8 cellular contexts compared by ENCODE assay signal in the genomic region with DNA sequence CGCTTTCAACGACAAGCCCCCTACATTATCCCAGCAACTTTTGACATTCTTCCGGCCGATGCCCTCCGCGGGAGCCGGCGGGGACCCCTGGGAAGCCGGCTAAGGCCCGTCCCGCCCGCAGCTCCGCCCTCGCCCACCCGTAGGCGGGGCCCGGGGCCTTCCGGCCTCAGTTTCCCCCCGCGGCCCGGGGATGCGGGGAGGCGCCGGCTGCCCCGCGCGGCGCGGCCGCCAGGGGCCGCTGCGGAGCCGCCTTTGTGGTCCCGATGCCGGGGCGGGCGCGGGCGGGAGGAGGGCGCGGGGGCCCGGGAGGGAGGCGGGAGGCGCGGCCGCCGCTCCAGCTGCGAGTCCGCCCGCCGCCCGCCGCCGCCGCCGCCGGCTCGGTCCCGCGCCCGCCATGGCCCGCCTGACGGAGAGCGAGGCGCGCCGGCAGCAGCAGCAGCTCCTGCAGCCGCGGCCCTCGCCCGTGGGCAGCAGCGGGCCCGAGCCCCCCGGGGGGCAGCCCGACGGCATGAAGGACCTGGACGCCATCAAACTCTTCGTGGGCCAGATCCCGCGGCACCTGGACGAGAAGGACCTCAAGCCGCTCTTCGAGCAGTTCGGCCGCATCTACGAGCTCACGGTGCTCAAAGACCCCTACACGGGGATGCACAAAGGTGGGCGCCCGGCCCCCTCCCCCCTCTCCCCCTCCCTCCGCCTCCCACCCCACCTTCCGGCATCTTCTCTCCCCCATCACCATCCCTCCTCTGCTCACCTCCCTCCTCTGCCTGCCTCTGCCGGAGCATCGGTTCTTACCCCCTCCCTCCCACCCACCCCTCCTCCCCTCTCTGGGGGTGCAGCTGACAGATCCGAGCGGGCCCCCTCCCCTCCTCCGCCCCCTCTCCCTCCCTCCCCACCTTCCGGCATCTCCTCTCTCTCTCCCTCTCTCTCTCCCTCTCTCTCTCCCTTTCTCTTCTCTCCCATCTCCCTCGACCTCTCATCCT. TPM values are rescaled to one million over a fixed set of nuclear protein-coding genes. Genes with fewer than 3 reads are reported as not detected.
DNase-seq lines count a peak whose midpoint lies in the region; ATAC-seq lines count a peak whose summit lies in the region.

Gene CELF5 (plus strand): TSS at position 316 of the 980 bp plus-strand sequence. CDS start 79 bp downstream, at position 395.

- H3K27ac Mint-ChIP-seq in stimulated activated naive B cell treated with anti-CD40 and anti-IgM and Interleukin-4, amounts not matched to agents 10 μg/mL and 1 μg/mL and 100 μg/mL, for 72 hours = no peak within 1 kb of the TSS

- DNase-seq in DMS79 treated with DMSO at 0.1 percent for 48 hours (lab: John Stamatoyannopoulos, UW) = peak; percentile 12
- DNase-seq in NAMALWA (ENCODE audit: low spot score) = peak; percentile 64
- peak; percentile 57 for DNase-seq in activated CD4-positive, alpha-beta T cell treated with anti-CD3 and anti-CD28 coated beads, Interleukin-2, amount 50 U/mL, for 1 hour
- DNase-seq in ecto neural progenitor cell (ENCODE audit: low spot score) = peak; percentile 82
- peak; percentile 36 for DNase-seq in myocyte (ENCODE audit: low read depth)
- DNase-seq in stimulated activated naive B cell treated with anti-CD40 and anti-IgM and Interleukin-4, amounts not matched to agents 10 μg/mL and 1 μg/mL and 100 μg/mL, for 72 hours = no peak
- no peak for DNase-seq in NCI-H226

- peaks cover 29 to 37% of the 10 kb centered on the region in 2 donors for H3K27me3 Mint-ChIP-seq in stimulated activated naive B cell treated with anti-CD40 and anti-IgM and Interleukin-4, amounts not matched to agents 10 μg/mL and 1 μg/mL and 100 μg/mL, for 72 hours

- ATAC-seq in stimulated activated naive B cell treated with anti-CD40 and anti-IgM and Interleukin-4, amounts not matched to agents 10 μg/mL and 1 μg/mL and 100 μg/mL, for 72 hours (replicated peaks) = peak; percentile 58 to 68
- ATAC-seq in GM19324 (IDR thresholded peaks at IDR 0.05; ENCODE audit: low FRiP score, unreplicated experiment) = no peak

- H3K4me3 Mint-ChIP-seq in stimulated activated naive B cell treated with anti-CD40 and anti-IgM and Interleukin-4, amounts not matched to agents 10 μg/mL and 1 μg/mL and 100 μg/mL, for 72 hours = peak within 1 kb of the TSS in 1 of 2 donors; percentile 19

- no peaks in the 10 kb centered on the region for H3K9me3 Mint-ChIP-seq in stimulated activated naive B cell treated with anti-CD40 and anti-IgM and Interleukin-4, amounts not matched to agents 10 μg/mL and 1 μg/mL and 100 μg/mL, for 72 hours

- H3K4me1 Mint-ChIP-seq in stimulated activated naive B cell treated with anti-CD40 and anti-IgM and Interleukin-4, amounts not matched to agents 10 μg/mL and 1 μg/mL and 100 μg/mL, for 72 hours = peaks cover 6 to 7% of the 10 kb centered on the region in 2 donors

- H3K36me3 Mint-ChIP-seq in stimulated activated naive B cell treated with anti-CD40 and anti-IgM and Interleukin-4, amounts not matched to agents 10 μg/mL and 1 μg/mL and 100 μg/mL, for 72 hours = no peaks in the 10 kb centered on the region

RNA-seq across cellular contexts. Expression of gene CELF5, which starts in this region (rescaled TPM):
- not detected in 2 replicates for total RNA-seq in myocyte
- not detected for polyA plus RNA-seq in myocyte (2012)

Comparison
In these comparisons a context has a peak if more than half of its experiments do, and no peak if none do; other contexts are left out.
1. Peak in DNase-seq in myocyte; RNA of the gene not detected or under 1 TPM.
2. DNase-seq: peak in DMS79 treated with DMSO at 0.1 percent for 48 hours (single experiment), NAMALWA (single experiment), activated CD4-positive, alpha-beta T cell treated with anti-CD3 and anti-CD28 coated beads, Interleukin-2, amount 50 U/mL, for 1 hour (single experiment) and ecto neural progenitor cell (single experiment); none in stimulated activated naive B cell treated with anti-CD40 and anti-IgM and Interleukin-4, amounts not matched to agents 10 μg/mL and 1 μg/mL and 100 μg/mL, for 72 hours (single experiment) and NCI-H226 (single experiment).